ENCODE assay signal across 29 cellular contexts in the genomic region with DNA sequence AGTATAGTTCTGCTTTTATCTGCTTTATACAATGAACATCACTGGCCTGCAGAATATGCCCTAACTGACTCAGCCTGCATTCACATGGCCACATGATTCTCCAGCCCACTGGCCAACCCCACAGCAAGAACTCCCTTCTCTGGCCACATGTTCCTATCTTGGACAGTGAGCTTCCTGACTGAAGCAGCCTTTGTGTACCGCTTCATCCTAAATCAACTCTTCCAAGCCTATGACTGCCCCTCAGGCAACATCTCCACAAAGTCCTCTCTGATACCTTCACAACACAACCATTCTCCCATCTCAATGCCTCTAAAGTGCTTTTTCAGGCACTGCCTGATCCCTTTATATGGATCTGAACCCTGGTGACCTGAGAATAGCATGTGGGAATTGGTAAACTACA.
DNase-seq lines count a peak whose midpoint lies in the region; ATAC-seq and TF ChIP-seq lines count a peak whose summit lies in the region.
"Had no signal": no experiment of that assay in that cellular context is flagged by ENCODE, and none has a peak within 500 bp of the region (broad histone marks: within the 10 kb centered on the region; RNA-seq: fewer than 3 reads in every experiment).

No MANE protein-coding gene starts in this region.

- 87% methylated on average over 1 of the region's 1 CpG for WGBS in mammary epithelial cell (ENCODE audit: low coverage, missing lambda C conversion rate)

- peak overlapping the region; percentile 8 for H2AFZ ChIP-seq in mammary epithelial cell (ENCODE audit: low read depth, low read length)

- H3K36me3 ChIP-seq in mammary epithelial cell (ENCODE audit: insufficient read depth, low read length), result no peaks in the 10 kb centered on the region
- no peaks in the 10 kb centered on the region for H3K36me3 ChIP-seq in upper lobe of right lung
- H3K36me3 ChIP-seq in left lung, result no peaks in the 10 kb centered on the region
- H3K36me3 ChIP-seq: BE2C, thoracic aorta had no signal

- dilution Hi-C loops in mammary epithelial cell (cut with HindIII; ENCODE audit: low sequenced_read_pairs), result no loop called here

- ATAC-seq in upper lobe of right lung (peak; percentile 38), left lung (no peak), HG03025 (IDR thresholded peaks at IDR 0.05; ENCODE audit: low FRiP score, unreplicated experiment) (no peak)
- ATAC-seq: esophagus mucosa; HCT116; HepG2; left cardiac atrium; mucosa of descending colon; right cardiac atrium; stimulated activated naive CD8-positive, alpha-beta T cell treated with anti-CD3 and anti-CD28 coated beads, Interleukin-15, amount 100 ng/mL, for 72 hours had no signal

- no peak for TF ChIP-seq CTCF in mammary epithelial cell (conservative IDR thresholded peaks at IDR 0.05 in 1 of 2, IDR thresholded peaks at IDR 0.05 in 1 of 2; ENCODE audit: extremely low read depth in 1 of 2, insufficient read depth in 1 of 2, low read depth in 1 of 2, low read length in 2 of 2)
- TF ChIP-seq CTCF in upper lobe of right lung (IDR thresholded peaks at IDR 0.05), result no peak
- TF ChIP-seq CTCF in left lung (IDR thresholded peaks at IDR 0.05), result no peak

- DNase-seq in LHCN-M2 (ENCODE audit: low read depth), result peak; percentile 49
- no peak for DNase-seq in mammary epithelial cell
- peak; percentile 43 for DNase-seq in iris pigment epithelial cell (ENCODE audit: low read depth)
- no peak for DNase-seq in upper lobe of right lung
- no peak for DNase-seq in left lung
- no peak for DNase-seq in activated CD4-positive, alpha-beta T cell treated with anti-CD3 and anti-CD28 coated beads, Interleukin-2, amount 50 U/mL, for 4 hours
- DNase-seq: ACHN; activated CD4-positive, alpha-beta T cell treated with anti-CD3 and anti-CD28 coated beads, Interleukin-2, amount 10 ng/mL, durations not matched to agents 7 days and 5 days; activated effector memory CD4-positive, alpha-beta T cell treated with anti-CD3 and anti-CD28 coated beads, Interleukin-2, amount 50 U/mL, for 16 hours; activated T-cell treated with anti-CD3 and anti-CD28 coated beads, Interleukin-2, amount 50 U/mL, for 24 hours; aorta; BE2C; central memory CD4-positive, alpha-beta T cell; endodermal cell; hippocampal formation; Karpas-422; left cardiac atrium; mucosa of descending colon; NCI-H446 treated with DMSO at 0.1 percent for 48 hours; nephron progenitor cell; right cardiac atrium; SIG-M5; stimulated activated CD8-positive, alpha-beta memory T cell treated with anti-CD3 and anti-CD28 coated beads, Interleukin-4, amount 100 ng/mL, for 48 hours; stimulated activated naive CD8-positive, alpha-beta T cell treated with anti-CD3 and anti-CD28 coated beads, Interleukin-15, amount 100 ng/mL, for 72 hours had no signal

- H3K4me2 ChIP-seq in mammary epithelial cell (ENCODE audit: insufficient read depth, low read depth, low read length), result no peak overlapping the region

- H3K27me3 ChIP-seq in mammary epithelial cell (ENCODE audit: insufficient read depth, low read length), result no peaks in the 10 kb centered on the region
- no peaks in the 10 kb centered on the region for H3K27me3 ChIP-seq in upper lobe of right lung
- no peaks in the 10 kb centered on the region for H3K27me3 ChIP-seq in left lung
- H3K27me3 ChIP-seq: BE2C had no signal

- H3K4me1 ChIP-seq in mammary epithelial cell (ENCODE audit: insufficient read depth, low read length) (peaks cover 29% of the 10 kb centered on the region), upper lobe of right lung (peaks cover 7% of the 10 kb centered on the region), left lung (no peaks in the 10 kb centered on the region)
- H3K4me1 ChIP-seq: BE2C had no signal

- H3K27ac ChIP-seq in mammary epithelial cell (ENCODE audit: insufficient read depth, low read depth, low read length), result no peak overlapping the region
- no peak overlapping the region for H3K27ac ChIP-seq in upper lobe of right lung
- no peak overlapping the region for H3K27ac ChIP-seq in left lung
- H3K27ac ChIP-seq: thoracic aorta had no signal

- H3K9me3 ChIP-seq in mammary epithelial cell (replicated peaks; ENCODE audit: insufficient read depth, low read length), result peaks cover 4% of the 10 kb centered on the region
- H3K9me3 ChIP-seq in upper lobe of right lung, result no peaks in the 10 kb centered on the region
- no peaks in the 10 kb centered on the region for H3K9me3 ChIP-seq in left lung
- H3K9me3 ChIP-seq: BE2C, mucosa of descending colon, thoracic aorta had no signal

- H3K9ac ChIP-seq in mammary epithelial cell (ENCODE audit: insufficient read depth, low read length), result no peak overlapping the region

- BruUV-seq in mammary epithelial cell (replicated peaks; lab: Mats Ljungman, UMichigan), result no TSS peak

- H3K4me3 ChIP-seq in mammary epithelial cell (replicated peaks in 1 of 3; ENCODE audit: insufficient read depth in 1 of 3, low read depth in 2 of 3, low read length in 3 of 3) (no peak overlapping the region), upper lobe of right lung (no peak overlapping the region), left lung (no peak overlapping the region)
- H3K4me3 ChIP-seq: mucosa of descending colon, thoracic aorta had no signal

- H4K20me1 ChIP-seq in mammary epithelial cell (ENCODE audit: insufficient read depth, low read length), result no peaks in the 10 kb centered on the region

- intact Hi-C loops in mammary epithelial cell (cut with micrococcal nuclease), result no loop called here
- intact Hi-C loops in upper lobe of right lung (cut with DNase I), result no loop called here
- intact Hi-C loops in left lung (cut with DNase I), result no loop called here

- H3K79me2 ChIP-seq in mammary epithelial cell (ENCODE audit: insufficient read depth, low read length), result no peaks in the 10 kb centered on the region

- CTCF ChIA-PET in mammary epithelial cell (lab: Charles Lee; ENCODE audit: low non-redundant PET), result no interaction called here

- in situ Hi-C loops in mammary epithelial cell (cut with MboI; ENCODE audit: low sequenced_read_pairs in 2 of 2), result no loop called here

Comparison
In these comparisons a context has a peak if more than half of its experiments do, and no peak if none do; other contexts are left out.
1. DNase-seq: peak in LHCN-M2 (single experiment) and iris pigment epithelial cell (single experiment); none in mammary epithelial cell (single experiment), upper lobe of right lung (single experiment), left lung (0 of 2) and activated CD4-positive, alpha-beta T cell treated with anti-CD3 and anti-CD28 coated beads, Interleukin-2, amount 50 U/mL, for 4 hours (0 of 2).